Comparison of ENCODE assay signal across 8 cellular contexts in genomic region chr9:128128836-128129590, GRCh38. TPM values are rescaled to one million over a fixed set of nuclear protein-coding genes. Genes with fewer than 3 reads are reported as not detected.
A peak's percentile ranks its signal among the peaks of the same experiment; 100 is the strongest.
DNase-seq lines count a peak whose midpoint lies in the region; ATAC-seq and TF ChIP-seq lines count a peak whose summit lies in the region.

No MANE protein-coding gene starts in this region.

- H3K4me1 ChIP-seq in ACC112 (ENCODE audit: control insufficient read depth, insufficient read depth, low read length, unreplicated experiment) (peaks cover 17% of the 10 kb centered on the region), mucosa of stomach (ENCODE audit: control insufficient read depth, insufficient read depth, low read length) (peaks cover 31% of the 10 kb centered on the region)

- H3K4me3 ChIP-seq in ACC112 (ENCODE audit: low read depth, low read length) (peak overlapping the region; percentile 94), choroid plexus epithelial cell (ENCODE audit: low read depth, low read length) (peak overlapping the region; percentile 95), mucosa of stomach (ENCODE audit: low read length) (peak overlapping the region; percentile 78)

- peak overlapping the region; percentile 83 for H2AFZ ChIP-seq in ACC112 (ENCODE audit: low read length, unreplicated experiment)

- no peaks in the 10 kb centered on the region for H3K36me3 ChIP-seq in ACC112 (ENCODE audit: insufficient read depth, low read length)
- peaks cover 21% of the 10 kb centered on the region; the same call in 1 of the 2 replicates for H3K36me3 ChIP-seq in KOPT-K1 (ENCODE audit: insufficient read depth, low read length)
- H3K36me3 ChIP-seq in mucosa of stomach (ENCODE audit: control insufficient read depth, insufficient read depth, low read length), result no peaks in the 10 kb centered on the region

- no peak for ATAC-seq in esophagus mucosa

- H3K27ac ChIP-seq in ACC112 (ENCODE audit: low read depth, low read length) (no peak overlapping the region), KOPT-K1 (ENCODE audit: low read depth, low read length, poor library complexity, severe bottlenecking) (peak overlapping the region; percentile 95)

- peaks cover 21% of the 10 kb centered on the region for H3K27me3 ChIP-seq in ACC112 (ENCODE audit: insufficient read depth, low read length)
- H3K27me3 ChIP-seq in mucosa of stomach (ENCODE audit: control insufficient read depth, insufficient read depth, low read length), result no peaks in the 10 kb centered on the region

- H3K9me3 ChIP-seq in KOPT-K1 (ENCODE audit: insufficient read depth, low read length, poor library complexity, severe bottlenecking) (no peaks in the 10 kb centered on the region), mucosa of stomach (ENCODE audit: control insufficient read depth, low read length) (no peaks in the 10 kb centered on the region)

- peaks cover 19% of the 10 kb centered on the region for H3K79me2 ChIP-seq in ACC112 (ENCODE audit: control insufficient read depth, insufficient read depth, low read length, unreplicated experiment)

- H3K9ac ChIP-seq in mucosa of stomach (ENCODE audit: low read length), result peak overlapping the region; percentile 91

- no peak for TF ChIP-seq CTCF in choroid plexus epithelial cell (conservative IDR thresholded peaks at IDR 0.05; ENCODE audit: low read depth, low read length)

- DNase-seq in choroid plexus epithelial cell (ENCODE audit: low read depth) (no peak), medulla oblongata (ENCODE audit: extremely low spot score) (no peak), NCI-H2107 (lab: John Stamatoyannopoulos, UW) (no peak), midbrain (lab: John Stamatoyannopoulos, UW) (no peak)

RNA-seq across cellular contexts. Expression of gene PTGES2, which starts 1.5 kb away (rescaled TPM):
- total RNA-seq in esophagus mucosa, result 52.0 TPM

RNA-seq across cellular contexts. Expression of gene LCN2, which starts 20.2 kb away (rescaled TPM):
- total RNA-seq in esophagus mucosa, result 525 TPM

RNA-seq across cellular contexts. Expression of gene BBLN, which starts 31.1 kb away (rescaled TPM):
- total RNA-seq in esophagus mucosa, result 56.1 TPM
